Comparison of ENCODE assay signal across 8 cellular contexts in the genomic region with DNA sequence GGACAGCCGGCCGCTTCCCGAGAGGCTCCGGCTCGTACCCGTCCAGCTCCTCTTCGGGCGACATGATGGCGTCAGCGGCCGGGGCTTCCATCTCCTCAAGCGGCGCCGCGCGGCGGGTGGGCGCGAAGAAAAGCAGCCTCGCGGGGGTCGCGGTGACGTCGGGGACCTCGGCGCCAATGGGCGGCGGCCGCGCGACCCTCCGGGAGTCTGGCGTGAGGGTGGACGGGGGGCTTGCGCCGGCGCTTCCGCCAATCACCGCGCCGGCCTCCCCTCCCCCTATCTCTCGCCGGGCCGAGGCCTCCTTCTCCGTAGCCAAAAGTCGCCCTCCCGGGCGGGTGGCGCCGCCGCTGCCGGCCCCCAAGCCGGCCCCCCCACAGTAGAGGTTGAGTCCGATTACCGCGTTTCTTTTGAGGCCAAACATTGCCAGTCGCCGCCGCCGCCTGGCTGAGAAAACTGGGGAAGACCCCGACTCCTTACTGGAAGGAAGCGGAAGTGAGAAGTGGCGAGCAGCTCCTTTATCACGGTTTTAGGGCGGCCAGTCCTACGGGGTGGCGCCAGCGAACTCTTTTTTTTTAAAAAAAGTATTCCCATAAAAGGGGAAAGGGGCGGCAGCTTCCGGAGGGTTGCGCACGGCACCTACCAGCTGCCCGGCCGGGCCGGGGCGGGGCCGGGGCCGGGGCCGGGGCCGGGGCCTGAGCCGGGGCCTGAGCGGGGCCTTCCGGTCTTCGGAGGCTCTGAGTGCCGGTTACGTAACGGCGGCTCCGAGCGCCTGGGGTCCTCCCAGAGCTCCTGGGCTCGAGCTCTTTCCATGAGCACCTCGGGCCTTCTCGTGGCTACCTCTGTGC. TPM values are rescaled to one million over a fixed set of nuclear protein-coding genes. Genes with fewer than 3 reads are reported as not detected.
DNase-seq lines count a peak whose midpoint lies in the region; ATAC-seq, FAIRE-seq and TF ChIP-seq lines count a peak whose summit lies in the region.

MCL1 (minus strand) TSS at position 501 of the 845 bp plus-strand sequence; CDS start at position 421, 80 bp downstream.

- peak in 1 of 2 donors; percentile 33 for TF ChIP-seq CTCF in right atrium auricular region (IDR thresholded peaks at IDR 0.05)

- H3K4me3 ChIP-seq in right atrium auricular region = peak within 1 kb of the TSS; percentile 90 to 96

- intact Hi-C loops in T-helper 2 cell treated with Interferon-gamma antibody and Interleukin-4, amounts not matched to agents 100 ng/mL and 5 ng/mL, for 36 hours (cut with micrococcal nuclease) = loop anchor here (1.0 kb wide), 4 partner anchors 12 to 50 kb away; partner anchors contain the start of gene ENSA

- peaks cover 0 to 26% of the 10 kb centered on the region in 2 donors for H3K4me1 ChIP-seq in right atrium auricular region

- H3K9me3 ChIP-seq in right atrium auricular region = no peaks in the 10 kb centered on the region

- H3K27me3 ChIP-seq in right atrium auricular region = no peaks in the 10 kb centered on the region

- peak within 1 kb of the TSS; percentile 98 to 100 for H3K27ac ChIP-seq in right atrium auricular region

- no peak for FAIRE-seq in urothelium cell line (lab: Jason Lieb, UNC)

- peak; percentile 73 for ATAC-seq in GM18499 (IDR thresholded peaks at IDR 0.05; ENCODE audit: insufficient read depth, unreplicated experiment)
- peak; percentile 85 for ATAC-seq in HG02885 (IDR thresholded peaks at IDR 0.05; ENCODE audit: poor library complexity, unreplicated experiment)

- DNase-seq in NCI-H187 (lab: John Stamatoyannopoulos, UW) (peak; percentile 95 to 98), anterior cingulate cortex (lab: John Stamatoyannopoulos, UW) (peak; percentile 38 to 97 (median 88)), right atrium auricular region (ENCODE audit: low spot score) (peak; percentile 96), pulmonary artery endothelial cell (ENCODE audit: low read depth, low spot score) (peak; percentile 82), urothelium cell line (ENCODE audit: low spot score) (peak; percentile 94)

- peaks cover 48% of the 10 kb centered on the region for H3K36me3 ChIP-seq in right atrium auricular region

RNA-seq across cellular contexts. Expression of gene MCL1, which starts in this region (rescaled TPM):
- total RNA-seq in T-helper 2 cell treated with Interferon-gamma antibody and Interleukin-4, amounts not matched to agents 100 ng/mL and 5 ng/mL, for 36 hours = 245 and 248 TPM in 2 replicates
- total RNA-seq in right atrium auricular region = 100 to 1,000 TPM in 1 of 2 donors, 10 to 100 TPM in 1; 96.7 to 146 TPM
- 227 and 323 TPM in 2 replicates for total RNA-seq in pulmonary artery endothelial cell

Comparison
In these comparisons a context has a peak if more than half of its experiments do, and no peak if none do; other contexts are left out.
1. Peak in every context shown above with its lines: DNase-seq, ATAC-seq, H3K4me3 ChIP-seq and H3K27ac ChIP-seq.